In genomic region chr2:235219048-235219447, GRCh38 we compare ENCODE assay signal across 17 cellular contexts.
"Had no signal": no experiment of that assay in that cellular context is flagged by ENCODE, and none has a peak within 500 bp of the region (broad histone marks: within the 10 kb centered on the region; RNA-seq: fewer than 3 reads in every experiment).

No MANE protein-coding gene starts in this region.

- DNase-seq: cortex of kidney; effector memory CD8-positive, alpha-beta T cell; esophagus squamous epithelium; foreskin fibroblast; mesenchymal stem cell; naive B cell; psoas muscle; stimulated activated CD4-positive, alpha-beta T cell treated with anti-CD3 and anti-CD28 coated beads, Interleukin-2, amount 100 ng/mL, for 48 hours; stimulated activated naive CD4-positive, alpha-beta T cell treated with Interleukin-2 at 50 U/mL for 16 hours had no signal

- H3K4me1 ChIP-seq: esophagus squamous epithelium, gastroesophageal sphincter, left ventricle myocardium inferior, psoas muscle had no signal

- H3K4me3 Mint-ChIP-seq: central memory CD8-positive, alpha-beta T cell; effector memory CD8-positive, alpha-beta T cell; nephron had no signal

- ATAC-seq: effector memory CD8-positive, alpha-beta T cell; gastroesophageal sphincter; psoas muscle had no signal

- H3K4me1 Mint-ChIP-seq: central memory CD8-positive, alpha-beta T cell; nephron had no signal

- H3K4me2 ChIP-seq: smooth muscle cell had no signal

- H3K27ac ChIP-seq: epithelial cell of prostate, esophagus squamous epithelium, gastroesophageal sphincter, left ventricle myocardium inferior, neutrophil, psoas muscle had no signal

- H3K9me3 Mint-ChIP-seq: central memory CD8-positive, alpha-beta T cell; effector memory CD8-positive, alpha-beta T cell; nephron had no signal

- H3K4me3 ChIP-seq: esophagus squamous epithelium, gastroesophageal sphincter, left ventricle myocardium inferior, lung, psoas muscle, smooth muscle cell had no signal

- H3K36me3 ChIP-seq: esophagus squamous epithelium, gastroesophageal sphincter, left ventricle myocardium inferior, neutrophil had no signal

- H3K27me3 ChIP-seq: neutrophil had no signal

- H3K27ac Mint-ChIP-seq: effector memory CD8-positive, alpha-beta T cell; naive B cell; nephron had no signal
